20 cellular contexts compared by ENCODE assay signal in the genomic region with DNA sequence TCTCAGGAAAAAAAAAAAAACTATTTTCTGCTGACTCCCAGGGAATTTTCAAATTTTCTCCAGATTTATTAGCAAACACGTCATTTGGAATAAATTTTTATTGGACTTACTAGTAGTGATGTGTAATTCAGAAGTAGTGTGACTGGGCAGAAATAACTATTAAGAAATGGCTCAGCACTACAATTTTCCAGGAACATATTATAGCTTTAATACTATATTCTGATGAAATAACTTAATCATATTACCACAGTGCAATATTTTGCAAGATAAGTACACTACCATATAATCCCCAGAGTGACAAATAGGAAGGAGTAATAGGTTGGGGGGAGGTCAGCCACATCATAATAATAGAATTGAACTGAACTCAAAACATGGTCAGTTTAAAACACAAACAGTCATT. TPM values are rescaled to one million over a fixed set of nuclear protein-coding genes. Genes with fewer than 3 reads are reported as not detected.
DNase-seq lines count a peak whose midpoint lies in the region; ATAC-seq, FAIRE-seq and TF ChIP-seq lines count a peak whose summit lies in the region.
"Had no signal": no experiment of that assay in that cellular context is flagged by ENCODE, and none has a peak within 500 bp of the region (broad histone marks: within the 10 kb centered on the region; RNA-seq: fewer than 3 reads in every experiment).

No MANE protein-coding gene starts in this region.

- no peak for FAIRE-seq in GM12891 (lab: Jason Lieb, UNC)

- peaks cover 17% of the 10 kb centered on the region for H3K27me3 Mint-ChIP-seq in activated T-cell treated with anti-CD3 and anti-CD28 coated beads, Interleukin-2, amount 50 U/mL, for 72 hours (ENCODE audit: low read depth)

- no peak for DNase-seq in activated T-cell treated with anti-CD3 and anti-CD28 coated beads, Interleukin-2, amount 50 U/mL, for 72 hours
- no peak for DNase-seq in activated T-cell treated with anti-CD3 and anti-CD28 coated beads, Interleukin-2, amount 50 U/mL, for 48 hours
- DNase-seq in amniotic epithelial cell (ENCODE audit: low read depth) (peak; percentile 81), fibroblast of villous mesenchyme (ENCODE audit: low read depth) (peak; percentile 32), GM12891 (ENCODE audit: insufficient read length, low spot score) (no peak), NCI-H510A (lab: John Stamatoyannopoulos, UW) (no peak), SKM-1 treated with dmso at 0.1 percent for 144 hours (lab: John Stamatoyannopoulos, UW; ENCODE audit: unreplicated experiment) (no peak), cardiac septum (ENCODE audit: low spot score) (no peak)
- DNase-seq: activated CD8-positive, alpha-beta T cell treated with anti-CD3 and anti-CD28 coated beads, Interleukin-2, amount 10 ng/mL, durations not matched to agents 7 days and 5 days; activated effector memory CD4-positive, alpha-beta T cell treated with anti-CD3 and anti-CD28 coated beads, Interleukin-2, amount 50 U/mL, for 16 hours; activated naive CD8-positive, alpha-beta T cell treated with anti-CD3 and anti-CD28 coated beads, Interleukin-2, amount 10 ng/mL, durations not matched to agents 7 days and 5 days; DMS79 treated with DMSO at 0.1 percent for 48 hours; foreskin melanocyte; mesendoderm; NCI-H1436; right lobe of liver; stimulated activated CD4-positive, alpha-beta T cell treated with anti-CD3 and anti-CD28 coated beads, Interleukin-4, amount 100 ng/mL, for 4 hours; stimulated activated naive B cell treated with anti-CD40 and anti-IgM and Interleukin-4, amounts not matched to agents 10 μg/mL and 1 μg/mL and 100 μg/mL, for 72 hours; T-helper 2 cell had no signal

- no peak overlapping the region for H3K4me3 ChIP-seq in fibroblast of villous mesenchyme (ENCODE audit: low read depth, low read length)
- H3K4me3 ChIP-seq: right lobe of liver had no signal

- H3K4me3 Mint-ChIP-seq in activated T-cell treated with anti-CD3 and anti-CD28 coated beads, Interleukin-2, amount 50 U/mL, for 72 hours, result no peak overlapping the region
- H3K4me3 Mint-ChIP-seq: activated CD8-positive, alpha-beta T cell treated with anti-CD3 and anti-CD28 coated beads, Interleukin-2, amount 10 ng/mL, durations not matched to agents 7 days and 5 days; activated naive CD8-positive, alpha-beta T cell treated with anti-CD3 and anti-CD28 coated beads, Interleukin-2, amount 10 ng/mL, durations not matched to agents 7 days and 5 days; stimulated activated naive B cell treated with anti-CD40 and anti-IgM and Interleukin-4, amounts not matched to agents 10 μg/mL and 1 μg/mL and 100 μg/mL, for 72 hours had no signal

- no peak for TF ChIP-seq POLR2A in GM12891 (IDR thresholded peaks at IDR 0.05; ENCODE audit: low read depth, low read length)

- TF ChIP-seq CTCF in fibroblast of villous mesenchyme (IDR thresholded peaks at IDR 0.05; ENCODE audit: insufficient read depth, low read depth, low read length), result no peak

- intact Hi-C loops in cardiac septum (cut with DNase I), result no loop called here

- H3K9me3 Mint-ChIP-seq in activated T-cell treated with anti-CD3 and anti-CD28 coated beads, Interleukin-2, amount 50 U/mL, for 72 hours, result peaks cover 1 to 3% of the 10 kb centered on the region in 2 donors

- ATAC-seq in activated T-cell treated with anti-CD3 and anti-CD28 coated beads, Interleukin-2, amount 50 U/mL, for 72 hours (replicated peaks in 1 of 2), result no peak
- ATAC-seq: activated CD8-positive, alpha-beta T cell treated with anti-CD3 and anti-CD28 coated beads, Interleukin-2, amount 10 ng/mL, durations not matched to agents 7 days and 5 days; left lobe of liver; right lobe of liver; stimulated activated naive B cell treated with anti-CD40 and anti-IgM and Interleukin-4, amounts not matched to agents 10 μg/mL and 1 μg/mL and 100 μg/mL, for 72 hours had no signal

- no peaks in the 10 kb centered on the region for H3K4me1 Mint-ChIP-seq in activated T-cell treated with anti-CD3 and anti-CD28 coated beads, Interleukin-2, amount 50 U/mL, for 72 hours (ENCODE audit: low read depth)
- H3K4me1 Mint-ChIP-seq: stimulated activated naive B cell treated with anti-CD40 and anti-IgM and Interleukin-4, amounts not matched to agents 10 μg/mL and 1 μg/mL and 100 μg/mL, for 72 hours had no signal

- H3K36me3 Mint-ChIP-seq in activated T-cell treated with anti-CD3 and anti-CD28 coated beads, Interleukin-2, amount 50 U/mL, for 72 hours (ENCODE audit: insufficient read depth in 2 of 2), result peaks cover 1 to 6% of the 10 kb centered on the region in 2 donors
- H3K36me3 Mint-ChIP-seq: activated naive CD8-positive, alpha-beta T cell treated with anti-CD3 and anti-CD28 coated beads, Interleukin-2, amount 10 ng/mL, durations not matched to agents 7 days and 5 days had no signal

- H3K27ac Mint-ChIP-seq in activated T-cell treated with anti-CD3 and anti-CD28 coated beads, Interleukin-2, amount 50 U/mL, for 72 hours, result peak overlapping the region; percentile 65
- H3K27ac Mint-ChIP-seq: activated CD8-positive, alpha-beta T cell treated with anti-CD3 and anti-CD28 coated beads, Interleukin-2, amount 10 ng/mL, durations not matched to agents 7 days and 5 days; activated naive CD8-positive, alpha-beta T cell treated with anti-CD3 and anti-CD28 coated beads, Interleukin-2, amount 10 ng/mL, durations not matched to agents 7 days and 5 days; stimulated activated naive B cell treated with anti-CD40 and anti-IgM and Interleukin-4, amounts not matched to agents 10 μg/mL and 1 μg/mL and 100 μg/mL, for 72 hours had no signal

TF ChIP-seq in GM12891, 5 proteins besides CTCF, POLR2A, EP300 and RAD21:
- TF ChIP-seq POLR2AphosphoS5 (IDR thresholded peaks at IDR 0.05; ENCODE audit: low read depth, low read length), result no peak
- TF ChIP-seq POU2F2 (IDR thresholded peaks at IDR 0.05; ENCODE audit: low read depth, low read length), result no peak
- no peak for TF ChIP-seq PAX5 (IDR thresholded peaks at IDR 0.05; ENCODE audit: insufficient read depth, low read length, severe bottlenecking)
- TF ChIP-seq TAF1 (IDR thresholded peaks at IDR 0.05; ENCODE audit: low read depth, low read length), result no peak
- no peak for TF ChIP-seq SPI1 (IDR thresholded peaks at IDR 0.05; ENCODE audit: low read depth, low read length)

RNA-seq across cellular contexts. Expression of a gene that starts 19.7 kb away (rescaled TPM):
- not detected for total RNA-seq in activated T-cell treated with anti-CD3 and anti-CD28 coated beads, Interleukin-2, amount 50 U/mL, for 72 hours
- total RNA-seq in fibroblast of villous mesenchyme (13.2 and 14.2 TPM in 2 replicates), cardiac septum (4.9 TPM)
- polyA plus RNA-seq in GM12891 (2012; ENCODE audit: low read depth, missing spikeins), result 0.80 TPM
- total RNA-seq: activated CD8-positive, alpha-beta T cell treated with anti-CD3 and anti-CD28 coated beads, Interleukin-2, amount 10 ng/mL, durations not matched to agents 7 days and 5 days; activated naive CD8-positive, alpha-beta T cell treated with anti-CD3 and anti-CD28 coated beads, Interleukin-2, amount 10 ng/mL, durations not matched to agents 7 days and 5 days; left lobe of liver had no signal

RNA-seq across cellular contexts. Expression of a gene that starts 48.2 kb away (rescaled TPM):
- 10 to 100 TPM; 28.8 to 39.0 TPM for total RNA-seq in activated T-cell treated with anti-CD3 and anti-CD28 coated beads, Interleukin-2, amount 50 U/mL, for 72 hours
- total RNA-seq in fibroblast of villous mesenchyme, result 13.9 and 14.7 TPM in 2 replicates
- 41.4 TPM for polyA plus RNA-seq in GM12891 (2012; ENCODE audit: low read depth, missing spikeins)
- 3.1 TPM for total RNA-seq in cardiac septum

Comparison
In these comparisons a context has a peak if more than half of its experiments do, and no peak if none do; other contexts are left out.
1. DNase-seq: peak in amniotic epithelial cell (single experiment) and fibroblast of villous mesenchyme (single experiment); none in activated T-cell treated with anti-CD3 and anti-CD28 coated beads, Interleukin-2, amount 50 U/mL, for 72 hours (0 of 2), activated T-cell treated with anti-CD3 and anti-CD28 coated beads, Interleukin-2, amount 50 U/mL, for 48 hours (0 of 2), GM12891 (single experiment), NCI-H510A (single experiment), SKM-1 treated with dmso at 0.1 percent for 144 hours (single experiment) and cardiac septum (single experiment).